Comparison of ENCODE assay signal across 28 cellular contexts in genomic region chr7:135734343-135734689, GRCh38. TPM values are rescaled to one million over a fixed set of nuclear protein-coding genes. Genes with fewer than 3 reads are reported as not detected.
DNase-seq lines count a peak whose midpoint lies in the region; ATAC-seq, FAIRE-seq and TF ChIP-seq lines count a peak whose summit lies in the region.
"Had no signal": no experiment of that assay in that cellular context is flagged by ENCODE, and none has a peak within 500 bp of the region (broad histone marks: within the 10 kb centered on the region; RNA-seq: fewer than 3 reads in every experiment).

No MANE protein-coding gene starts in this region.

- H3K36me3 Mint-ChIP-seq in neural progenitor cell = no peaks in the 10 kb centered on the region
- H3K36me3 Mint-ChIP-seq: CD14-positive monocyte; CD4-positive, alpha-beta memory T cell; CD4-positive, CD25-positive, alpha-beta regulatory T cell; CD8-positive, alpha-beta memory T cell had no signal

- H3K9me1 ChIP-seq in K562 (ENCODE audit: control insufficient read depth, insufficient read depth, low read length) = no peaks in the 10 kb centered on the region

- POLR2A ChIA-PET in K562 (lab: Yijun Ruan, JAX) = interaction anchor here (1.2 to 2.1 kb wide), 2 partner anchors 13 to 18 kb away, joined by 4 read pairs; no protein-coding TSS in a partner anchor

- H3K4me1 Mint-ChIP-seq in neural progenitor cell = peaks cover 6% of the 10 kb centered on the region
- H3K4me1 Mint-ChIP-seq: CD14-positive monocyte; CD4-positive, alpha-beta memory T cell; CD8-positive, alpha-beta memory T cell had no signal

- no peak for TF ChIP-seq EP300 in K562 (IDR thresholded peaks at IDR 0.05; ENCODE audit: low read length)

- H3K27ac ChIP-seq in K562 (ENCODE audit: extremely low read depth, low read depth, low read length) = no peak overlapping the region
- no peak overlapping the region for H3K27ac ChIP-seq in neural progenitor cell
- H3K27ac ChIP-seq: BLaER1 had no signal

- H3K9ac ChIP-seq in K562 (ENCODE audit: insufficient read depth in 1 of 2, low read depth in 2 of 2, low read length in 2 of 2) (no peak overlapping the region), neural progenitor cell (no peak overlapping the region)
- H3K9ac ChIP-seq: BLaER1 had no signal

- no peak for FAIRE-seq in K562 (lab: Jason Lieb, UNC)
- FAIRE-seq: A204.1, GM12878, GM12892 had no signal

- H4K20me1 ChIP-seq in K562 (replicated peaks; ENCODE audit: control insufficient read depth, insufficient read depth, low read length) = no peaks in the 10 kb centered on the region; the same call in 1 of the 2 replicates
- H4K20me1 ChIP-seq in neural progenitor cell (ENCODE audit: low read depth) = no peaks in the 10 kb centered on the region
- H4K20me1 ChIP-seq: BLaER1 had no signal

- H3F3A ChIP-seq in neural progenitor cell (ENCODE audit: low read depth) = no peaks in the 10 kb centered on the region

- H3K79me2 ChIP-seq in K562 (ENCODE audit: control insufficient read depth, insufficient read depth, low read length) = no peaks in the 10 kb centered on the region
- no peaks in the 10 kb centered on the region for H3K79me2 ChIP-seq in neural progenitor cell (ENCODE audit: low read depth)

- peaks cover 2% of the 10 kb centered on the region for H3K27me3 Mint-ChIP-seq in neural progenitor cell (ENCODE audit: insufficient read depth, low read depth)

- H3K9me3 ChIP-seq in K562 (replicated peaks; ENCODE audit: control insufficient read depth, insufficient read depth, low read depth, low read length) = no peaks in the 10 kb centered on the region
- no peaks in the 10 kb centered on the region for H3K9me3 ChIP-seq in neural progenitor cell (ENCODE audit: low read depth)
- H3K9me3 ChIP-seq: BE2C, BLaER1 had no signal

- intact Hi-C loops in K562 (cut with micrococcal nuclease) = no loop called here

- H3K4me1 ChIP-seq in K562 (replicated peaks in 1 of 2; ENCODE audit: control insufficient read depth in 2 of 2, insufficient read depth in 2 of 2, low read length in 2 of 2) (peaks cover 0 to 4% of the 10 kb centered on the region in 2 experiments; a peak in 1 of 5 replicates), neural progenitor cell (no peaks in the 10 kb centered on the region)
- H3K4me1 ChIP-seq: BE2C, BLaER1 had no signal

- no peak for TF ChIP-seq CTCF in K562 (IDR thresholded peaks at IDR 0.05 in 2 of 3, conservative IDR thresholded peaks at IDR 0.05 in 1 of 3; ENCODE audit: insufficient read depth in 2 of 3, low read depth in 1 of 3, low read length in 3 of 3)
- no peak for TF ChIP-seq CTCF in neural progenitor cell (IDR thresholded peaks at IDR 0.05)

- no peak for TF ChIP-seq POLR2A in K562 (conservative IDR thresholded peaks at IDR 0.05)

- H3K9me3 Mint-ChIP-seq in neural progenitor cell = no peaks in the 10 kb centered on the region
- H3K9me3 Mint-ChIP-seq: CD14-positive monocyte; CD4-positive, alpha-beta memory T cell; CD4-positive, CD25-positive, alpha-beta regulatory T cell; CD8-positive, alpha-beta memory T cell had no signal

- TF ChIP-seq RAD21 in K562 (CRISPR knock-in tag; conservative IDR thresholded peaks at IDR 0.05 in 1 of 2, IDR thresholded peaks at IDR 0.05 in 1 of 2) = no peak

- H3K4me2 ChIP-seq in K562 (ENCODE audit: insufficient read depth, low read length) = no peak overlapping the region
- H3K4me2 ChIP-seq in neural progenitor cell = no peak overlapping the region
- H3K4me2 ChIP-seq: BLaER1 had no signal

- CTCF ChIA-PET in K562 (lab: Yijun Ruan, JAX; ENCODE audit: low intra/inter-chr PET ratio) = no interaction called here

- no peak overlapping the region for H2AFZ ChIP-seq in K562 (ENCODE audit: low read depth, low read length)
- no peak overlapping the region for H2AFZ ChIP-seq in neural progenitor cell (replicated peaks)

- in situ Hi-C loops in K562 (cut with MboI) = no loop called here

- no peaks in the 10 kb centered on the region for H3K36me3 ChIP-seq in K562 (ENCODE audit: control insufficient read depth, insufficient read depth, low read length)
- H3K36me3 ChIP-seq in neural progenitor cell = no peaks in the 10 kb centered on the region
- H3K36me3 ChIP-seq: BE2C, BLaER1 had no signal

- DNase-seq in K562 (ENCODE audit: extremely low read depth in 1 of 4, low spot score in 3 of 4) (no peak), neural progenitor cell (ENCODE audit: low spot score) (no peak), cerebellar cortex (ENCODE audit: low spot score) (no peak)
- DNase-seq: 8988T; ACHN; BE2C; C1 segment of cervical spinal cord; CD4-positive, alpha-beta memory T cell; CD4-positive, CD25-positive, alpha-beta regulatory T cell; CD8-positive, alpha-beta memory T cell; COR-L47; DMS 273 treated with DMSO at 0.1 percent for 48 hours; DMS153; DMS53; DMS79; DND-41; EL; GDM1 had no signal

- H3K4me3 ChIP-seq in K562 = no peak overlapping the region
- no peak overlapping the region for H3K4me3 ChIP-seq in neural progenitor cell
- H3K4me3 ChIP-seq: BLaER1, GM12878 had no signal

- H3K27me3 ChIP-seq in K562 (ENCODE audit: control insufficient read depth in 2 of 2, insufficient read depth in 2 of 2, low read length in 2 of 2) = peaks cover 53 to 54% of the 10 kb centered on the region in 2 experiments
- H3K27me3 ChIP-seq in neural progenitor cell = no peaks in the 10 kb centered on the region
- H3K27me3 ChIP-seq: BE2C, BLaER1 had no signal

- no TSS peak for BruUV-seq in K562 (replicated peaks; lab: Mats Ljungman, UMichigan)

- no peak overlapping the region for H3K4me3 Mint-ChIP-seq in neural progenitor cell
- H3K4me3 Mint-ChIP-seq: CD14-positive monocyte; CD4-positive, alpha-beta memory T cell; CD8-positive, alpha-beta memory T cell had no signal

- ATAC-seq in K562 (no peak), GM18858 (IDR thresholded peaks at IDR 0.05; ENCODE audit: unreplicated experiment) (no peak), GM19395 (IDR thresholded peaks at IDR 0.05; ENCODE audit: unreplicated experiment) (no peak)
- ATAC-seq: GM12878 had no signal

- 7% methylated on average over 1 of the region's 1 CpG for WGBS in K562 (ENCODE audit: insufficient coverage, low coverage, missing lambda C conversion rate)

- H3K27ac Mint-ChIP-seq in neural progenitor cell = peak overlapping the region; percentile 54
- H3K27ac Mint-ChIP-seq: CD14-positive monocyte; CD4-positive, alpha-beta memory T cell; CD4-positive, CD25-positive, alpha-beta regulatory T cell; CD8-positive, alpha-beta memory T cell had no signal

TF ChIP-seq in K562, 482 proteins besides CTCF, POLR2A, EP300 and RAD21 (continues in another document):
- no peak for TF ChIP-seq BRCA1 (IDR thresholded peaks at IDR 0.05)
- no peak for TF ChIP-seq BRCA1 (CRISPR knock-in tag; IDR thresholded peaks at IDR 0.05)
- peak; percentile 78 for TF ChIP-seq ZFP36 (IDR thresholded peaks at IDR 0.05; ENCODE audit: low read depth, low read length, partially characterized antibody)
- TF ChIP-seq POLR2G (IDR thresholded peaks at IDR 0.05; ENCODE audit: low read depth, low read length) = no peak
- no peak for TF ChIP-seq SP1 (CRISPR knock-in tag; IDR thresholded peaks at IDR 0.05)
- no peak for TF ChIP-seq ASH1L (IDR thresholded peaks at IDR 0.05; ENCODE audit: borderline replicate concordance, low read depth, partially characterized antibody)
- TF ChIP-seq BCOR (IDR thresholded peaks at IDR 0.05) = peak; percentile 52
- TF ChIP-seq RBM25 (IDR thresholded peaks at IDR 0.05; ENCODE audit: low read depth, low read length, severe bottlenecking) = peak; percentile 71
- no peak for TF ChIP-seq FUS (optimal IDR thresholded peaks at IDR 0.05; ENCODE audit: low read depth, low read length)
- TF ChIP-seq HMG20A (CRISPR knock-in tag; conservative IDR thresholded peaks at IDR 0.05) = no peak
- no peak for TF ChIP-seq CREB1 (IDR thresholded peaks at IDR 0.05)
- no peak for TF ChIP-seq CREB1 (CRISPR knock-in tag; IDR thresholded peaks at IDR 0.05)

RNA-seq across cellular contexts. Expression of gene SLC13A4, which starts 6.3 kb away (rescaled TPM):
- 0.62 and 1.4 TPM in 2 replicates for total RNA-seq in K562 (2011; cell fraction: chromatin; rRNA removed; ENCODE audit: low replicate concordance)
- total RNA-seq in K562 (2011; cell fraction: nucleolus; rRNA removed) = 0.39 and 0.50 TPM in 2 replicates
- total RNA-seq in K562 (2011; cell fraction: nucleoplasm; rRNA removed) = 0.88 and 1.2 TPM in 2 replicates
- 0.23 and 0.45 TPM in 2 replicates for total RNA-seq in K562 (2014; rRNA removed)
- 0.22 and 0.51 TPM in 2 replicates for total RNA-seq in K562 (2014; rRNA removed; fragmentation: Illumina TruSeq; extraction: Trizol)
- 0.19 and 0.36 TPM in 2 replicates for total RNA-seq in K562 (2015; rRNA removed; fragmentation: Illumina TruSeq; extraction: Trizol)
- total RNA-seq in K562 (2021) = 0.60 and 0.66 TPM in 2 replicates
- polyA plus RNA-seq in K562 (2011; rRNA removed) = 0.11 and 0.60 TPM in 2 replicates
- 0.37 and 1.3 TPM in 2 replicates for polyA plus RNA-seq in K562 (2011; cell fraction: cytosol; rRNA removed)
- polyA plus RNA-seq in K562 (2011; cell fraction: nucleus; rRNA removed) = 0.17 and 1.1 TPM in 2 replicates
- 0.90 and 1.9 TPM in 2 replicates for polyA plus RNA-seq in K562 (2012)
- polyA plus RNA-seq in K562 (2014; fragmentation: Illumina TruSeq; extraction: Trizol) = 0.86 and 1.0 TPM in 2 replicates
- polyA plus RNA-seq in K562 (2014; fragmentation: Nextera tagmentation; extraction: Ambion mirVana) = under 1 TPM; 0.27 to 0.48 TPM
- polyA plus RNA-seq in K562 (2014; rRNA removed) = 0.41 and 0.66 TPM in 2 replicates
- 0.14 and 0.27 TPM in 2 replicates for polyA minus RNA-seq in K562 (2011; rRNA and poly(A)+ RNA removed)
- not detected in 2 replicates for polyA minus RNA-seq in K562 (2011; cell fraction: cytosol; rRNA and poly(A)+ RNA removed)
- polyA minus RNA-seq in K562 (2011; cell fraction: nucleus; rRNA and poly(A)+ RNA removed) = 0.44 TPM in 1 of 2 replicates, not detected in the other
- total RNA-seq in neural progenitor cell (ENCODE audit: low replicate concordance) = 0.28 and 1.9 TPM in 2 replicates
- total RNA-seq: A673; CD4-positive, alpha-beta memory T cell; CD4-positive, CD25-positive, alpha-beta regulatory T cell; CD8-positive, alpha-beta memory T cell; Daoy; GM12878 had no signal
- polyA plus RNA-seq: CD14-positive monocyte; CD8-positive, alpha-beta memory T cell had no signal

RNA-seq across cellular contexts. Expression of gene FAM180A, which starts 14.3 kb away (rescaled TPM):
- total RNA-seq in K562 (2011; cell fraction: chromatin; rRNA removed; ENCODE audit: low replicate concordance) = not detected in 2 replicates
- total RNA-seq in K562 (2011; cell fraction: nucleolus; rRNA removed) = not detected in 2 replicates
- total RNA-seq in K562 (2011; cell fraction: nucleoplasm; rRNA removed) = not detected in 2 replicates
- total RNA-seq in K562 (2014; rRNA removed) (not detected in 2 replicates), K562 (2014; rRNA removed; fragmentation: Illumina TruSeq; extraction: Trizol) (not detected in 2 replicates), K562 (2015; rRNA removed; fragmentation: Illumina TruSeq; extraction: Trizol) (not detected in 2 replicates), K562 (2021) (not detected in 2 replicates), neural progenitor cell (ENCODE audit: low replicate concordance) (not detected in 2 replicates)
- polyA plus RNA-seq in K562 (2011; rRNA removed) (not detected in 2 replicates), K562 (2014; fragmentation: Illumina TruSeq; extraction: Trizol) (not detected in 2 replicates), K562 (2014; fragmentation: Nextera tagmentation; extraction: Ambion mirVana) (not detected), K562 (2014; rRNA removed) (not detected in 2 replicates)
- polyA plus RNA-seq in K562 (2011; cell fraction: cytosol; rRNA removed) = not detected in 2 replicates
- not detected in 2 replicates for polyA plus RNA-seq in K562 (2011; cell fraction: nucleus; rRNA removed)
- polyA plus RNA-seq in K562 (2012) = 0.07 TPM in 1 of 2 replicates, not detected in the other
- polyA minus RNA-seq in K562 (2011; rRNA and poly(A)+ RNA removed) = not detected in 2 replicates
- polyA minus RNA-seq in K562 (2011; cell fraction: cytosol; rRNA and poly(A)+ RNA removed) = not detected in 2 replicates
- polyA minus RNA-seq in K562 (2011; cell fraction: nucleus; rRNA and poly(A)+ RNA removed) = not detected in 2 replicates
- total RNA-seq: A673; CD4-positive, alpha-beta memory T cell; CD4-positive, CD25-positive, alpha-beta regulatory T cell; CD8-positive, alpha-beta memory T cell; Daoy; G401; GM12878 had no signal
- polyA plus RNA-seq: CD14-positive monocyte; CD4-positive, alpha-beta memory T cell; CD4-positive, CD25-positive, alpha-beta regulatory T cell; CD8-positive, alpha-beta memory T cell; GM12878 had no signal
